Comparison of ENCODE assay signal across 15 cellular contexts in genomic region chr10:90787376-90787775, GRCh38.
"Had no signal": no experiment of that assay in that cellular context is flagged by ENCODE, and none has a peak within 500 bp of the region (broad histone marks: within the 10 kb centered on the region; RNA-seq: fewer than 3 reads in every experiment).

No MANE protein-coding gene starts in this region.

- H3K9me3 ChIP-seq: MG63 had no signal

- H3K9ac ChIP-seq: KMS-11 had no signal

- H3K27ac ChIP-seq: KMS-11 had no signal

- DNase-seq: KG1, MG63, NCI-H1048, NCI-H1092, NCI-H1092 treated with DMSO at 0.1 percent for 48 hours, NCI-H1417 treated with DMSO at 0.1 percent for 48 hours, NCI-H1436 treated with DMSO at 0.1 percent for 48 hours, NCI-H187, NCI-H187 treated with DMSO at 0.1 percent for 48 hours, NCI-H2029, NCI-H2029 treated with DMSO at 0.1 percent for 48 hours, NCI-H2107, NCI-H2171, NCI-H226 had no signal

- H3K4me3 ChIP-seq: MG63 had no signal

- H3K36me3 ChIP-seq: MG63 had no signal

- H3K4me2 ChIP-seq: KMS-11 had no signal

- H3K27me3 ChIP-seq: MG63 had no signal
